In genomic region chr2:73851274-73851673, GRCh38 we compare ENCODE assay signal across 1 cellular context.
TF ChIP-seq lines count a peak whose summit lies in the region.

No MANE protein-coding gene starts in this region.

TF ChIP-seq in GM12878, 131 proteins besides CTCF, POLR2A, EP300 and RAD21:
- TF ChIP-seq, protein P1, sequence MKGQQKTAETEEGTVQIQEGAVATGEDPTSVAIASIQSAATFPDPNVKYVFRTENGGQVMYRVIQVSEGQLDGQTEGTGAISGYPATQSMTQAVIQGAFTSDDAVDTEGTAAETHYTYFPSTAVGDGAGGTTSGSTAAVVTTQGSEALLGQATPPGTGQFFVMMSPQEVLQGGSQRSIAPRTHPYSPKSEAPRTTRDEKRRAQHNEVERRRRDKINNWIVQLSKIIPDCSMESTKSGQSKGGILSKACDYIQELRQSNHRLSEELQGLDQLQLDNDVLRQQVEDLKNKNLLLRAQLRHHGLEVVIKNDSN (IDR thresholded peaks at IDR 0.05; ENCODE audit: borderline replicate concordance, extremely low read length, insufficient read depth, low read depth, low read length): no peak
- TF ChIP-seq SMAD1 (IDR thresholded peaks at IDR 0.05; ENCODE audit: low read depth, partially characterized antibody) (no peak), IRF3 (IDR thresholded peaks at IDR 0.05) (no peak), ZBTB33 (IDR thresholded peaks at IDR 0.05) (no peak)
- TF ChIP-seq, protein P2, sequence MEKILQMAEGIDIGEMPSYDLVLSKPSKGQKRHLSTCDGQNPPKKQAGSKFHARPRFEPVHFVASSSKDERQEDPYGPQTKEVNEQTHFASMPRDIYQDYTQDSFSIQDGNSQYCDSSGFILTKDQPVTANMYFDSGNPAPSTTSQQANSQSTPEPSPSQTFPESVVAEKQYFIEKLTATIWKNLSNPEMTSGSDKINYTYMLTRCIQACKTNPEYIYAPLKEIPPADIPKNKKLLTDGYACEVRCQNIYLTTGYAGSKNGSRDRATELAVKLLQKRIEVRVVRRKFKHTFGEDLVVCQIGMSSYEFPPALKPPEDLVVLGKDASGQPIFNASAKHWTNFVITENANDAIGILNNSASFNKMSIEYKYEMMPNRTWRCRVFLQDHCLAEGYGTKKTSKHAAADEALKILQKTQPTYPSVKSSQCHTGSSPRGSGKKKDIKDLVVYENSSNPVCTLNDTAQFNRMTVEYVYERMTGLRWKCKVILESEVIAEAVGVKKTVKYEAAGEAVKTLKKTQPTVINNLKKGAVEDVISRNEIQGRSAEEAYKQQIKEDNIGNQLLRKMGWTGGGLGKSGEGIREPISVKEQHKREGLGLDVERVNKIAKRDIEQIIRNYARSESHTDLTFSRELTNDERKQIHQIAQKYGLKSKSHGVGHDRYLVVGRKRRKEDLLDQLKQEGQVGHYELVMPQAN (conservative IDR thresholded peaks at IDR 0.05): no peak
